22 cellular contexts compared by ENCODE assay signal in the genomic region with DNA sequence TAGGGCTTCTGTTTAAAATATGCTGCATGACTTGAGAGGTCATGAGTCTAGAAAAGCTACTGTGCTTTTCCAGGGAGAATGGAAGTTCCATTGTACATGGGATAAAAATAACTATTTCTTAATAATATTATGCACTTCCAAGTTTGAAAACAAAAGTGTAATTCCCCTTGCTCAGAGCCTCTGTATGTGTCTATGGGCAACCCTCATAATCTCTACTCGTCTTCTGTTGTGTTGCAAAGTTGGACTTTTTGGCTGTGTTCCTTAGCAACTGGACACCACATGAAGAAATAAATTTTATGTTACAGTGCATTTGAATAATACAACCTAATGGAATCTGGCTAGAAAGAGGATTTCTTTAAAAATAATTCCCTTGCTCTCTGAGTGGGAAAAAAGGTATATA.
DNase-seq lines count a peak whose midpoint lies in the region; ATAC-seq, FAIRE-seq and TF ChIP-seq lines count a peak whose summit lies in the region.
"Had no signal": no experiment of that assay in that cellular context is flagged by ENCODE, and none has a peak within 500 bp of the region (broad histone marks: within the 10 kb centered on the region; RNA-seq: fewer than 3 reads in every experiment).

No MANE protein-coding gene starts in this region.

- H3K9me3 Mint-ChIP-seq in mesothelial cell of epicardium = peaks cover 18% of the 10 kb centered on the region
- peaks cover 12% of the 10 kb centered on the region for H3K9me3 Mint-ChIP-seq in chondrocyte (ENCODE audit: low read depth)

- TF ChIP-seq POLR2A in H54 (IDR thresholded peaks at IDR 0.05; ENCODE audit: low read depth, low read length) = no peak

- peak; percentile 45 for FAIRE-seq in H54 (lab: Jason Lieb, UNC)
- FAIRE-seq: A549, GM19239, HepG2, K562 had no signal

- H3K27me3 Mint-ChIP-seq in mesothelial cell of epicardium (ENCODE audit: low read depth) (no peaks in the 10 kb centered on the region), chondrocyte (ENCODE audit: low read depth) (no peaks in the 10 kb centered on the region)
- H3K27me3 Mint-ChIP-seq: CD4-positive, CD25-positive, alpha-beta regulatory T cell had no signal

- DNase-seq in H54 (ENCODE audit: insufficient read length, low spot score) = no peak
- peak; percentile 75 for DNase-seq in fibroblast of gingiva (ENCODE audit: low read depth)
- DNase-seq in mesothelial cell of epicardium (ENCODE audit: low spot score in 2 of 2, unreplicated experiment in 2 of 2) = no peak
- DNase-seq in NCI-H1105 treated with DMSO at 0.1 percent for 48 hours (lab: John Stamatoyannopoulos, UW) = no peak
- DNase-seq in chondrocyte (ENCODE audit: low spot score) = no peak
- no peak for DNase-seq in NCI-H1417 (lab: John Stamatoyannopoulos, UW)
- DNase-seq: CD4-positive, CD25-positive, alpha-beta regulatory T cell; EL; GF-D8; H7; NCI-H1092 treated with DMSO at 0.1 percent for 48 hours; NCI-H2029 treated with DMSO at 0.1 percent for 48 hours; NCI-H345; NCI-H524; NCI-H774; Peyer's patch had no signal

- no peak for TF ChIP-seq CTCF in mesothelial cell of epicardium (IDR thresholded peaks at IDR 0.05; ENCODE audit: unreplicated experiment)
- no peak for TF ChIP-seq CTCF in chondrocyte (IDR thresholded peaks at IDR 0.05)

- H3K4me1 Mint-ChIP-seq in mesothelial cell of epicardium (peaks cover 5% of the 10 kb centered on the region), chondrocyte (ENCODE audit: low read depth) (no peaks in the 10 kb centered on the region)
- H3K4me1 Mint-ChIP-seq: CD4-positive, CD25-positive, alpha-beta regulatory T cell had no signal

- H3K27ac Mint-ChIP-seq in mesothelial cell of epicardium (peak overlapping the region; percentile 9), chondrocyte (ENCODE audit: unreplicated experiment) (no peak overlapping the region)
- H3K27ac Mint-ChIP-seq: CD4-positive, CD25-positive, alpha-beta regulatory T cell had no signal

- H3K36me3 Mint-ChIP-seq in mesothelial cell of epicardium (peaks cover 13% of the 10 kb centered on the region), chondrocyte (ENCODE audit: low read depth) (no peaks in the 10 kb centered on the region)
- H3K36me3 Mint-ChIP-seq: CD4-positive, CD25-positive, alpha-beta regulatory T cell had no signal

- no peak overlapping the region for H3K4me3 Mint-ChIP-seq in mesothelial cell of epicardium
- no peak overlapping the region for H3K4me3 Mint-ChIP-seq in chondrocyte (ENCODE audit: unreplicated experiment)
- H3K4me3 Mint-ChIP-seq: CD4-positive, CD25-positive, alpha-beta regulatory T cell had no signal

- no peak for ATAC-seq in HG03457 (IDR thresholded peaks at IDR 0.05; ENCODE audit: unreplicated experiment)
- ATAC-seq: A549, HepG2, K562, SK-N-SH treated with all-trans-retinoic acid at 6 μM for 48 hours had no signal
